Comparison of ENCODE assay signal across 8 cellular contexts in genomic region chr7:149125189-149125863, GRCh38. TPM values are rescaled to one million over a fixed set of nuclear protein-coding genes. Genes with fewer than 3 reads are reported as not detected.
DNase-seq lines count a peak whose midpoint lies in the region; ATAC-seq and TF ChIP-seq lines count a peak whose summit lies in the region.

No MANE protein-coding gene starts in this region.

- no peak for TF ChIP-seq CTCF in A673 (conservative IDR thresholded peaks at IDR 0.05; ENCODE audit: low read depth, low read length)
- no peak for TF ChIP-seq CTCF in GM23338 (conservative IDR thresholded peaks at IDR 0.05; ENCODE audit: low read depth in 2 of 2)
- TF ChIP-seq CTCF in WERI-Rb-1 (IDR thresholded peaks at IDR 0.05; ENCODE audit: low read depth, low read length): no peak

- H3K27ac ChIP-seq in A673 (ENCODE audit: low read depth, low read length, poor library complexity, severe bottlenecking) (peak overlapping the region; percentile 93), GM23338 (ENCODE audit: low read depth) (peak overlapping the region; percentile 84), WERI-Rb-1 (peak overlapping the region; percentile 90)

- peaks cover 11% of the 10 kb centered on the region; the same call in 1 of the 2 replicates for H3F3A ChIP-seq in GM23338 (replicated peaks; ENCODE audit: low read depth)

- POLR2A ChIA-PET in A673 (lab: Charles Lee; ENCODE audit: low non-redundant PET): no interaction called here

- H3K36me3 Mint-ChIP-seq in GM23338 (ENCODE audit: low read depth): peaks cover 64% of the 10 kb centered on the region

- H3K9ac ChIP-seq in skeletal muscle satellite cell (ENCODE audit: low read depth, low read length): peak overlapping the region; percentile 99

- peaks cover 18% of the 10 kb centered on the region for H3K27me3 Mint-ChIP-seq in GM23338 (ENCODE audit: insufficient read depth, low read depth, poor library complexity)

- 0 out of 2 replicates have a peak, but pooled peaks cover 5% of the 10 kb centered on the region for H4K20me1 ChIP-seq in GM23338 (replicated peaks; ENCODE audit: insufficient read depth)

- TSS peak; percentile 69 for BruUV-seq in A673 (replicated peaks; lab: Mats Ljungman, UMichigan)

- no peaks in the 10 kb centered on the region for H3K9me2 ChIP-seq in GM23338 (ENCODE audit: insufficient read depth)

- intact Hi-C loops in A673 (cut with micrococcal nuclease; ENCODE audit: unreplicated experiment): no loop called here

- H3K4me2 ChIP-seq in GM23338: peak overlapping the region; percentile 78
- H3K4me2 ChIP-seq in skeletal muscle satellite cell (ENCODE audit: low read length): peak overlapping the region; percentile 98

- H3K9me3 ChIP-seq in A673 (ENCODE audit: low read depth, low read length, poor library complexity, severe bottlenecking): peaks cover 2% of the 10 kb centered on the region
- H3K9me3 ChIP-seq in WERI-Rb-1 (ENCODE audit: severe bottlenecking): peaks cover under 1% of the 10 kb centered on the region
- H3K9me3 ChIP-seq in skeletal muscle satellite cell (replicated peaks; ENCODE audit: low read length): no peaks in the 10 kb centered on the region

- H3K27me3 ChIP-seq in A673 (replicated peaks; ENCODE audit: insufficient read depth, low read depth, low read length, poor library complexity) (no peaks in the 10 kb centered on the region), GM23338 (ENCODE audit: insufficient read depth) (no peaks in the 10 kb centered on the region), WERI-Rb-1 (ENCODE audit: insufficient read depth, low read depth, severe bottlenecking) (no peaks in the 10 kb centered on the region), skeletal muscle satellite cell (ENCODE audit: control insufficient read depth, insufficient read depth, low read length) (no peaks in the 10 kb centered on the region)

- peak overlapping the region; percentile 96 for H3K4me3 Mint-ChIP-seq in GM23338

- peaks cover 18% of the 10 kb centered on the region for H3K4me1 Mint-ChIP-seq in GM23338

- DNase-seq in A673 (ENCODE audit: low spot score): no peak
- peak; percentile 29 for DNase-seq in GM23338 (ENCODE audit: low spot score)
- no peak for DNase-seq in WERI-Rb-1
- peak; percentile 11 for DNase-seq in glomerular visceral epithelial cell (ENCODE audit: extremely low spot score)
- no peak for DNase-seq in NCI-H524 (lab: John Stamatoyannopoulos, UW)
- DNase-seq in LoVo (ENCODE audit: low spot score): no peak

- H2AFZ ChIP-seq in GM23338: no peak overlapping the region

- CTCF ChIA-PET in A673 (lab: Charles Lee): interaction anchor here (0.9 kb wide), 1 partner anchor 22 kb away, joined by 5 read pairs; the partner anchor contains the start of gene ZNF398

- ATAC-seq in GM23338 (peak; percentile 6), GM21786 (IDR thresholded peaks at IDR 0.05; ENCODE audit: unreplicated experiment) (no peak)

- H3K27ac Mint-ChIP-seq in GM23338: peak overlapping the region; percentile 96

- H3K4me3 ChIP-seq in A673 (ENCODE audit: low read depth, low read length, poor library complexity, severe bottlenecking): peak overlapping the region; percentile 95
- H3K4me3 ChIP-seq in GM23338: peak overlapping the region; percentile 99
- peak overlapping the region; percentile 63 for H3K4me3 ChIP-seq in WERI-Rb-1 (ENCODE audit: low read depth, low read length)
- peak overlapping the region; percentile 93 for H3K4me3 ChIP-seq in skeletal muscle satellite cell (ENCODE audit: low read length)

- H3K36me3 ChIP-seq in A673 (ENCODE audit: insufficient read depth, low read length, poor library complexity, severe bottlenecking): peaks cover 10% of the 10 kb centered on the region
- peaks cover 9% of the 10 kb centered on the region for H3K36me3 ChIP-seq in GM23338 (ENCODE audit: insufficient read depth)
- peaks cover 17% of the 10 kb centered on the region for H3K36me3 ChIP-seq in WERI-Rb-1
- H3K36me3 ChIP-seq in skeletal muscle satellite cell (ENCODE audit: insufficient read depth, low read length): peaks cover 3% of the 10 kb centered on the region

- H3K4me1 ChIP-seq in A673 (ENCODE audit: insufficient read depth, low read length, poor library complexity, severe bottlenecking) (peaks cover 7% of the 10 kb centered on the region), GM23338 (ENCODE audit: insufficient read depth) (peaks cover 9% of the 10 kb centered on the region), skeletal muscle satellite cell (ENCODE audit: control insufficient read depth, insufficient read depth, low read length) (peaks cover 4% of the 10 kb centered on the region)

- H3K9me3 Mint-ChIP-seq in GM23338: peaks cover 26% of the 10 kb centered on the region

- peaks cover 36% of the 10 kb centered on the region for H3K79me2 ChIP-seq in GM23338 (replicated peaks; ENCODE audit: insufficient read depth)

TF ChIP-seq in GM23338, 12 proteins besides CTCF, POLR2A, EP300 and RAD21:
- TF ChIP-seq, protein P1, sequence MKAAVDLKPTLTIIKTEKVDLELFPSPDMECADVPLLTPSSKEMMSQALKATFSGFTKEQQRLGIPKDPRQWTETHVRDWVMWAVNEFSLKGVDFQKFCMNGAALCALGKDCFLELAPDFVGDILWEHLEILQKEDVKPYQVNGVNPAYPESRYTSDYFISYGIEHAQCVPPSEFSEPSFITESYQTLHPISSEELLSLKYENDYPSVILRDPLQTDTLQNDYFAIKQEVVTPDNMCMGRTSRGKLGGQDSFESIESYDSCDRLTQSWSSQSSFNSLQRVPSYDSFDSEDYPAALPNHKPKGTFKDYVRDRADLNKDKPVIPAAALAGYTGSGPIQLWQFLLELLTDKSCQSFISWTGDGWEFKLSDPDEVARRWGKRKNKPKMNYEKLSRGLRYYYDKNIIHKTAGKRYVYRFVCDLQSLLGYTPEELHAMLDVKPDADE (IDR thresholded peaks at IDR 0.05): no peak
- TF ChIP-seq JUNB (IDR thresholded peaks at IDR 0.05; ENCODE audit: unreplicated experiment) (no peak), ZNF331 (CRISPR knock-in tag; IDR thresholded peaks at IDR 0.05; ENCODE audit: low read depth) (no peak)

RNA-seq across cellular contexts. Expression of gene ZNF425, which starts 0.8 kb away (rescaled TPM):
- 1.1 and 1.2 TPM in 2 replicates for total RNA-seq in A673 (2021)
- 4.3 and 5.0 TPM in 2 replicates for total RNA-seq in GM23338 (2014; rRNA removed; shearing (Covaris generic))
- polyA plus RNA-seq in GM23338 (2016; fragmentation: Nextera tagmentation; extraction: Ambion mirVana): 3.0 and 4.3 TPM in 2 replicates
- 1.7 and 2.3 TPM in 2 replicates for total RNA-seq in skeletal muscle satellite cell (2012; rRNA removed)

RNA-seq across cellular contexts. Expression of gene ZNF398, which starts 21.9 kb away (rescaled TPM):
- total RNA-seq in A673 (2021): 22.3 and 23.3 TPM in 2 replicates
- 92.7 and 99.6 TPM in 2 replicates for total RNA-seq in GM23338 (2014; rRNA removed; shearing (Covaris generic))
- 18.2 and 20.7 TPM in 2 replicates for polyA plus RNA-seq in GM23338 (2016; fragmentation: Nextera tagmentation; extraction: Ambion mirVana)
- 9.6 and 10.9 TPM in 2 replicates for total RNA-seq in skeletal muscle satellite cell (2012; rRNA removed)

RNA-seq across cellular contexts. Expression of gene ZNF786, which starts 34.8 kb away (rescaled TPM):
- 9.8 and 9.9 TPM in 2 replicates for total RNA-seq in A673 (2021)
- total RNA-seq in GM23338 (2014; rRNA removed; shearing (Covaris generic)): 18.4 and 19.8 TPM in 2 replicates
- polyA plus RNA-seq in GM23338 (2016; fragmentation: Nextera tagmentation; extraction: Ambion mirVana): 6.1 and 7.1 TPM in 2 replicates
- 4.6 and 5.3 TPM in 2 replicates for total RNA-seq in skeletal muscle satellite cell (2012; rRNA removed)

Comparison
In these comparisons a context has a peak if more than half of its experiments do, and no peak if none do; other contexts are left out.
1. DNase-seq: peak in GM23338 (single experiment) and glomerular visceral epithelial cell (single experiment); none in A673 (single experiment), WERI-Rb-1 (single experiment), NCI-H524 (0 of 2) and LoVo (single experiment).
2. Peak in every context shown above with its lines, with median percentiles within 50 percentile points of each other: H3K27ac ChIP-seq and H3K4me3 ChIP-seq.